22 cellular contexts compared by ENCODE assay signal in genomic region chr1:40272653-40273213, GRCh38. TPM values are rescaled to one million over a fixed set of nuclear protein-coding genes. Genes with fewer than 3 reads are reported as not detected.
DNase-seq lines count a peak whose midpoint lies in the region; ATAC-seq and TF ChIP-seq lines count a peak whose summit lies in the region.
"Had no signal": no experiment of that assay in that cellular context is flagged by ENCODE, and none has a peak within 500 bp of the region (broad histone marks: within the 10 kb centered on the region; RNA-seq: fewer than 3 reads in every experiment).

No MANE protein-coding gene starts in this region.

- POLR2A ChIA-PET in activated CD4-positive, alpha-beta T cell treated with anti-CD3 and anti-CD28 coated beads for 36 hours (lab: Charles Lee) = interaction anchor here (0.6 to 0.7 kb wide), 2 partner anchors 31 to 105 kb away, joined by 3 to 4 read pairs; no protein-coding TSS in a partner anchor

- no peak for TF ChIP-seq CTCF in left ventricle myocardium inferior (IDR thresholded peaks at IDR 0.05; ENCODE audit: borderline replicate concordance)

- H3K9me3 Mint-ChIP-seq in activated CD4-positive, alpha-beta T cell treated with anti-CD3 and anti-CD28 coated beads for 36 hours (ENCODE audit: low read depth) = no peaks in the 10 kb centered on the region
- H3K9me3 Mint-ChIP-seq in activated T-helper 17 cell treated with anti-CD3 and anti-CD28 coated beads, Interleukin-2, amount 50 U/mL, for 72 hours = no peaks in the 10 kb centered on the region
- H3K9me3 Mint-ChIP-seq in stimulated activated naive B cell treated with anti-CD40 and anti-IgM and Interleukin-4, amounts not matched to agents 10 μg/mL and 1 μg/mL and 100 μg/mL, for 72 hours = no peaks in the 10 kb centered on the region
- H3K9me3 Mint-ChIP-seq: CD14-positive monocyte had no signal

- DNase-seq in activated CD4-positive, alpha-beta T cell treated with anti-CD3 and anti-CD28 coated beads for 36 hours = no peak
- DNase-seq in activated CD4-positive, alpha-beta T cell treated with anti-CD3 and anti-CD28 coated beads, Interleukin-2, amount 50 U/mL, for 1 hour = no peak
- DNase-seq in left ventricle myocardium inferior (no peak), Right ventricle myocardium inferior (ENCODE audit: missing footprints) (no peak), NCI-H2029 (lab: John Stamatoyannopoulos, UW) (no peak)
- no peak for DNase-seq in stimulated activated naive B cell treated with anti-CD40 and anti-IgM and Interleukin-4, amounts not matched to agents 10 μg/mL and 1 μg/mL and 100 μg/mL, for 72 hours
- DNase-seq: COR-L47; DMS 273 treated with DMSO at 0.1 percent for 48 hours; DND-41; GOT3; NCI-H1105; NCI-H2081 treated with DMSO at 0.1 percent for 48 hours; NCI-H446 treated with DMSO at 0.1 percent for 48 hours; NK-92 treated with Interleukin-12 subunit alpha and Interleukin-12 subunit beta, amount 100 ng/mL, for 24 hours; Right ventricle myocardium superior had no signal

- H3K4me3 ChIP-seq in left ventricle myocardium inferior = no peak overlapping the region

- H3K4me3 Mint-ChIP-seq in activated CD4-positive, alpha-beta T cell treated with anti-CD3 and anti-CD28 coated beads for 36 hours = no peak overlapping the region
- H3K4me3 Mint-ChIP-seq in activated T-helper 17 cell treated with anti-CD3 and anti-CD28 coated beads, Interleukin-2, amount 50 U/mL, for 72 hours = no peak overlapping the region
- peak overlapping the region in 1 of 2 donors; percentile 33 for H3K4me3 Mint-ChIP-seq in stimulated activated naive B cell treated with anti-CD40 and anti-IgM and Interleukin-4, amounts not matched to agents 10 μg/mL and 1 μg/mL and 100 μg/mL, for 72 hours
- H3K4me3 Mint-ChIP-seq: CD14-positive monocyte had no signal

- H3K27me3 ChIP-seq in left ventricle myocardium inferior (ENCODE audit: low read depth) = no peaks in the 10 kb centered on the region

- H3K9me3 ChIP-seq in left ventricle myocardium inferior (replicated peaks) = no peaks in the 10 kb centered on the region

- CTCF ChIA-PET in activated CD4-positive, alpha-beta T cell treated with anti-CD3 and anti-CD28 coated beads for 36 hours (lab: Charles Lee) = interaction anchor here (1.0 to 1.7 kb wide), 3 partner anchors 19 to 129 kb away, joined by 3 to 6 read pairs (median 3); no protein-coding TSS in a partner anchor

- peak overlapping the region; percentile 12 for H3K27ac Mint-ChIP-seq in activated CD4-positive, alpha-beta T cell treated with anti-CD3 and anti-CD28 coated beads for 36 hours
- H3K27ac Mint-ChIP-seq in activated T-helper 17 cell treated with anti-CD3 and anti-CD28 coated beads, Interleukin-2, amount 50 U/mL, for 72 hours = peak overlapping the region; percentile 84
- peak overlapping the region; percentile 37 for H3K27ac Mint-ChIP-seq in stimulated activated naive B cell treated with anti-CD40 and anti-IgM and Interleukin-4, amounts not matched to agents 10 μg/mL and 1 μg/mL and 100 μg/mL, for 72 hours
- H3K27ac Mint-ChIP-seq: CD14-positive monocyte had no signal

- peaks cover 35% of the 10 kb centered on the region for H3K4me1 ChIP-seq in left ventricle myocardium inferior

- H3K36me3 ChIP-seq in left ventricle myocardium inferior = peaks cover 87% of the 10 kb centered on the region

- H3K27me3 Mint-ChIP-seq in activated CD4-positive, alpha-beta T cell treated with anti-CD3 and anti-CD28 coated beads for 36 hours = no peaks in the 10 kb centered on the region
- no peaks in the 10 kb centered on the region for H3K27me3 Mint-ChIP-seq in activated T-helper 17 cell treated with anti-CD3 and anti-CD28 coated beads, Interleukin-2, amount 50 U/mL, for 72 hours
- H3K27me3 Mint-ChIP-seq in stimulated activated naive B cell treated with anti-CD40 and anti-IgM and Interleukin-4, amounts not matched to agents 10 μg/mL and 1 μg/mL and 100 μg/mL, for 72 hours = no peaks in the 10 kb centered on the region

- intact Hi-C loops in activated CD4-positive, alpha-beta T cell treated with anti-CD3 and anti-CD28 coated beads for 36 hours (cut with DNase I, micrococcal nuclease) = no loop called here
- intact Hi-C loops in left ventricle myocardium inferior (cut with micrococcal nuclease) (no loop called here), Right ventricle myocardium inferior (cut with DNase I) (no loop called here)

- ATAC-seq in activated CD4-positive, alpha-beta T cell treated with anti-CD3 and anti-CD28 coated beads for 36 hours = no peak
- no peak for ATAC-seq in Right ventricle myocardium inferior
- no peak for ATAC-seq in activated T-helper 17 cell treated with anti-CD3 and anti-CD28 coated beads, Interleukin-2, amount 50 U/mL, for 72 hours (replicated peaks)
- peak; percentile 29 to 34 for ATAC-seq in stimulated activated naive B cell treated with anti-CD40 and anti-IgM and Interleukin-4, amounts not matched to agents 10 μg/mL and 1 μg/mL and 100 μg/mL, for 72 hours (replicated peaks)
- ATAC-seq in GM18498 (IDR thresholded peaks at IDR 0.05; ENCODE audit: unreplicated experiment) = no peak
- ATAC-seq: HCT116 had no signal

- H3K36me3 Mint-ChIP-seq in activated CD4-positive, alpha-beta T cell treated with anti-CD3 and anti-CD28 coated beads for 36 hours (ENCODE audit: low read depth) = peaks cover 49% of the 10 kb centered on the region
- H3K36me3 Mint-ChIP-seq in activated T-helper 17 cell treated with anti-CD3 and anti-CD28 coated beads, Interleukin-2, amount 50 U/mL, for 72 hours (ENCODE audit: low read depth) = peaks cover 97% of the 10 kb centered on the region
- peaks cover 34 to 46% of the 10 kb centered on the region in 2 donors for H3K36me3 Mint-ChIP-seq in stimulated activated naive B cell treated with anti-CD40 and anti-IgM and Interleukin-4, amounts not matched to agents 10 μg/mL and 1 μg/mL and 100 μg/mL, for 72 hours

- peaks cover 23% of the 10 kb centered on the region for H3K4me1 Mint-ChIP-seq in activated CD4-positive, alpha-beta T cell treated with anti-CD3 and anti-CD28 coated beads for 36 hours
- peaks cover 28% of the 10 kb centered on the region for H3K4me1 Mint-ChIP-seq in activated T-helper 17 cell treated with anti-CD3 and anti-CD28 coated beads, Interleukin-2, amount 50 U/mL, for 72 hours
- H3K4me1 Mint-ChIP-seq in stimulated activated naive B cell treated with anti-CD40 and anti-IgM and Interleukin-4, amounts not matched to agents 10 μg/mL and 1 μg/mL and 100 μg/mL, for 72 hours = peaks cover 7 to 11% of the 10 kb centered on the region in 2 donors

- peak overlapping the region; percentile 13 for H3K27ac ChIP-seq in left ventricle myocardium inferior (replicated peaks)
- H3K27ac ChIP-seq: 22Rv1 had no signal

RNA-seq across cellular contexts. Expression of gene ZMPSTE24, which starts 14.7 kb away (rescaled TPM):
- 10 to 100 TPM; 20.7 to 23.0 TPM for total RNA-seq in activated CD4-positive, alpha-beta T cell treated with anti-CD3 and anti-CD28 coated beads for 36 hours
- total RNA-seq in left ventricle myocardium inferior = 33.8 TPM
- total RNA-seq in Right ventricle myocardium inferior = 37.4 TPM
- 10 to 100 TPM; 26.1 to 36.4 TPM for total RNA-seq in activated T-helper 17 cell treated with anti-CD3 and anti-CD28 coated beads, Interleukin-2, amount 50 U/mL, for 72 hours

RNA-seq across cellular contexts. Expression of gene TMCO2, which starts 25.0 kb away (rescaled TPM):
- total RNA-seq in activated CD4-positive, alpha-beta T cell treated with anti-CD3 and anti-CD28 coated beads for 36 hours = not detected
- total RNA-seq in left ventricle myocardium inferior = not detected
- not detected for total RNA-seq in Right ventricle myocardium inferior
- total RNA-seq in activated T-helper 17 cell treated with anti-CD3 and anti-CD28 coated beads, Interleukin-2, amount 50 U/mL, for 72 hours = under 1 TPM in 1 of 2 donors, not detected in 1; 0.50 TPM
- total RNA-seq: G401, OCI-LY7, Right ventricle myocardium superior had no signal

RNA-seq across cellular contexts. Expression of gene COL9A2, which starts 44.4 kb away (rescaled TPM):
- total RNA-seq in activated CD4-positive, alpha-beta T cell treated with anti-CD3 and anti-CD28 coated beads for 36 hours = 1 to 10 TPM; 2.5 to 3.0 TPM
- total RNA-seq in left ventricle myocardium inferior (0.27 TPM), Right ventricle myocardium inferior (0.24 TPM)
- total RNA-seq in activated T-helper 17 cell treated with anti-CD3 and anti-CD28 coated beads, Interleukin-2, amount 50 U/mL, for 72 hours = 10 to 100 TPM in 1 of 2 donors, 1 to 10 TPM in 1; 7.5 to 18.9 TPM

Comparison
In these comparisons a context has a peak if more than half of its experiments do, and no peak if none do; other contexts are left out.
1. ATAC-seq: peak in stimulated activated naive B cell treated with anti-CD40 and anti-IgM and Interleukin-4, amounts not matched to agents 10 μg/mL and 1 μg/mL and 100 μg/mL, for 72 hours (2 of 2); none in activated CD4-positive, alpha-beta T cell treated with anti-CD3 and anti-CD28 coated beads for 36 hours (single experiment), Right ventricle myocardium inferior (single experiment), activated T-helper 17 cell treated with anti-CD3 and anti-CD28 coated beads, Interleukin-2, amount 50 U/mL, for 72 hours (single experiment) and GM18498 (single experiment).
2. H3K27ac Mint-ChIP-seq: peak in every context shown above with its lines; median percentile 84 in activated T-helper 17 cell treated with anti-CD3 and anti-CD28 coated beads, Interleukin-2, amount 50 U/mL, for 72 hours; 37 in stimulated activated naive B cell treated with anti-CD40 and anti-IgM and Interleukin-4, amounts not matched to agents 10 μg/mL and 1 μg/mL and 100 μg/mL, for 72 hours; 12 in activated CD4-positive, alpha-beta T cell treated with anti-CD3 and anti-CD28 coated beads for 36 hours.